ENCODE assay signal across 1 cellular context in the genomic region with DNA sequence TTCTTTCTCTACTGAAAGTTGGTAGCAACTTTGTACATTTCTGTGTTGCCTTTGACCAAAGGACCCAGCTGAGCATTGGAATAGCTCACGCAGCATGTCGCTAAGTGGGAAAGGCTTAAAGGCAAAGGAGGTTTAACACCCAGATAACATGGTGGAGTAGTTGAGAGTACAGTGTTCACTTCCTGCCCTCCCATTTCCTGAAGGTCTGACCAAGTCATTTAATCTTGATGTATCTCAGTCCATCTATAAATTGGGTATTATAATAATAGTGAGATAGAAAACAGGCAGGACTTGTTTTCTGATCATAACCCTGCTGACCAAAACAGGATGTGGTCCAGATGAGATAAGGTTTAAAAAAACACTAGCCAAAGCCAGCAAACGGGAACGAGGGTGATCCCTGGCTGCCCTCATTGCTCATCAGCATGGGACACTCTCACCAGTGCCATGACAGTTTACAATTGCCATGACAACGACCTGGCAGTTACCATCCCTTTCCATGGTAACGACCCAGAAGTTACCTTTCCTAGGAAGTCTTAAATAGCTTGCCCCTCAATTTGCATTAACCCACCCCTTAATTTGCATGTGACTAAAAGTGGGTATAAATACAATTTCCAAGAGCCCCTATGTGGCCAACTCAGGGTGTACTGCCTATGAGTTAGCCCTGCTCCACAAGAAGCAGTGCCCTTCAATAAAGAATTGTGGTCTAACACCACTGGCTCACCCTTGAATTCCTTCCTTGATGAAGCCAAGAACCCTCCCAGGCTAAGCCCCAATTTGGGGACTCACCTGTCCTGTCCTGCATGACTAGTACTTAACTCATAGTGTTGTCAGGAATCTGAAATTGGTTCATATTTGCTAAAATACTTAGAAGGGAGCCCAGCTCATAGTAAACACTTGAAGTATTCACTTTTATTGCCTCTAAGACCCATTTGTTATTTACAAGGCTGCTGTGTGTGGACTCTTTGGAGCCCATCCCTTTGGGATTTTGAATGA.
TF ChIP-seq lines count a peak whose summit lies in the region.

No MANE protein-coding gene starts in this region.

TF ChIP-seq in WTC11, 78 proteins besides CTCF, POLR2A, EP300 and RAD21 (continued from another document):
- TF ChIP-seq, protein P1, sequence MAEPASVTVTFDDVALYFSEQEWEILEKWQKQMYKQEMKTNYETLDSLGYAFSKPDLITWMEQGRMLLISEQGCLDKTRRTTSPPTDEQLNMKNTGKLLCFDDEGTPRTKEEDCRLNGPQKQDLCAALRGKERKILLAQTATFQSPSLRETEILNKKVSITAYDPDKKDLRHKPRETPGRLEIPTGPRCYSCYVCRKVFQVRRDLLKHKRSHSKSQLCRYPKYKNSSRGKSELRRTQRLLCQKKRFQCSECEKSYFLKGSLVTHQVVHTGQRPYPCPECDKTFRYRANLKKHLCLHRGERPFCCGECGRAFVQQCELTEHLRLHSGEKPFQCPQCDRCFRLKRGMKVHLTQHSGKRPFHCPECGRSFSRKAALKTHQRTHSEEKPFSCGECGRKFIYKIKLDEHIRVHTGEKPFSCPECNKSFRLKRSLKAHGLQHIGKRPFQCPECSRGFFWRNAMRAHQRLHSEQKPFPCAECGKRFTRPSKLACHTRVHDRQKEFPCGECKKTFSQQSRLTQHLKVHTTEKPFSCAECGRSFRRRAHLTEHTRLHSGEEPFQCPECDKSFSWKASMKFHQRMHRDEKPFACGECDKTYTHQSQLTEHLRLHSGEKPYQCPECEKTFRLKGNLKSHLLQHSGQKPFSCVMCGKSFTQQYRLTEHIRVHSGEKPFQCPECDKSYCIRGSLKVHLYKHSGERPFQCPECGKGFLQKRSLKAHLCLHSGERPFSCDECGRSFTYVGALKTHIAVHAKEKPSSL (CRISPR knock-in tag; conservative IDR thresholded peaks at IDR 0.05): no peak
- TF ChIP-seq ZNF263 (CRISPR knock-in tag; IDR thresholded peaks at IDR 0.05; ENCODE audit: low read depth) (no peak), ESRRA (CRISPR knock-in tag; IDR thresholded peaks at IDR 0.05; ENCODE audit: borderline replicate concordance) (no peak)
- TF ChIP-seq, protein P2, sequence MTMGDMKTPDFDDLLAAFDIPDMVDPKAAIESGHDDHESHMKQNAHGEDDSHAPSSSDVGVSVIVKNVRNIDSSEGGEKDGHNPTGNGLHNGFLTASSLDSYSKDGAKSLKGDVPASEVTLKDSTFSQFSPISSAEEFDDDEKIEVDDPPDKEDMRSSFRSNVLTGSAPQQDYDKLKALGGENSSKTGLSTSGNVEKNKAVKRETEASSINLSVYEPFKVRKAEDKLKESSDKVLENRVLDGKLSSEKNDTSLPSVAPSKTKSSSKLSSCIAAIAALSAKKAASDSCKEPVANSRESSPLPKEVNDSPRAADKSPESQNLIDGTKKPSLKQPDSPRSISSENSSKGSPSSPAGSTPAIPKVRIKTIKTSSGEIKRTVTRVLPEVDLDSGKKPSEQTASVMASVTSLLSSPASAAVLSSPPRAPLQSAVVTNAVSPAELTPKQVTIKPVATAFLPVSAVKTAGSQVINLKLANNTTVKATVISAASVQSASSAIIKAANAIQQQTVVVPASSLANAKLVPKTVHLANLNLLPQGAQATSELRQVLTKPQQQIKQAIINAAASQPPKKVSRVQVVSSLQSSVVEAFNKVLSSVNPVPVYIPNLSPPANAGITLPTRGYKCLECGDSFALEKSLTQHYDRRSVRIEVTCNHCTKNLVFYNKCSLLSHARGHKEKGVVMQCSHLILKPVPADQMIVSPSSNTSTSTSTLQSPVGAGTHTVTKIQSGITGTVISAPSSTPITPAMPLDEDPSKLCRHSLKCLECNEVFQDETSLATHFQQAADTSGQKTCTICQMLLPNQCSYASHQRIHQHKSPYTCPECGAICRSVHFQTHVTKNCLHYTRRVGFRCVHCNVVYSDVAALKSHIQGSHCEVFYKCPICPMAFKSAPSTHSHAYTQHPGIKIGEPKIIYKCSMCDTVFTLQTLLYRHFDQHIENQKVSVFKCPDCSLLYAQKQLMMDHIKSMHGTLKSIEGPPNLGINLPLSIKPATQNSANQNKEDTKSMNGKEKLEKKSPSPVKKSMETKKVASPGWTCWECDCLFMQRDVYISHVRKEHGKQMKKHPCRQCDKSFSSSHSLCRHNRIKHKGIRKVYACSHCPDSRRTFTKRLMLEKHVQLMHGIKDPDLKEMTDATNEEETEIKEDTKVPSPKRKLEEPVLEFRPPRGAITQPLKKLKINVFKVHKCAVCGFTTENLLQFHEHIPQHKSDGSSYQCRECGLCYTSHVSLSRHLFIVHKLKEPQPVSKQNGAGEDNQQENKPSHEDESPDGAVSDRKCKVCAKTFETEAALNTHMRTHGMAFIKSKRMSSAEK (CRISPR knock-in tag; IDR thresholded peaks at IDR 0.05; ENCODE audit: borderline replicate concordance): no peak
- TF ChIP-seq, protein P3, sequence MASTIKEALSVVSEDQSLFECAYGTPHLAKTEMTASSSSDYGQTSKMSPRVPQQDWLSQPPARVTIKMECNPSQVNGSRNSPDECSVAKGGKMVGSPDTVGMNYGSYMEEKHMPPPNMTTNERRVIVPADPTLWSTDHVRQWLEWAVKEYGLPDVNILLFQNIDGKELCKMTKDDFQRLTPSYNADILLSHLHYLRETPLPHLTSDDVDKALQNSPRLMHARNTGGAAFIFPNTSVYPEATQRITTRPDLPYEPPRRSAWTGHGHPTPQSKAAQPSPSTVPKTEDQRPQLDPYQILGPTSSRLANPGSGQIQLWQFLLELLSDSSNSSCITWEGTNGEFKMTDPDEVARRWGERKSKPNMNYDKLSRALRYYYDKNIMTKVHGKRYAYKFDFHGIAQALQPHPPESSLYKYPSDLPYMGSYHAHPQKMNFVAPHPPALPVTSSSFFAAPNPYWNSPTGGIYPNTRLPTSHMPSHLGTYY (CRISPR knock-in tag; IDR thresholded peaks at IDR 0.05): no peak
